Comparison of ENCODE assay signal across 1 cellular context in genomic region chr1:6784560-6785317, GRCh38.
TF ChIP-seq lines count a peak whose summit lies in the region.

No MANE protein-coding gene starts in this region.

TF ChIP-seq in HepG2, 621 proteins besides CTCF, POLR2A, EP300 and RAD21 (continued from another document and continues in another):
- TF ChIP-seq, protein P1, sequence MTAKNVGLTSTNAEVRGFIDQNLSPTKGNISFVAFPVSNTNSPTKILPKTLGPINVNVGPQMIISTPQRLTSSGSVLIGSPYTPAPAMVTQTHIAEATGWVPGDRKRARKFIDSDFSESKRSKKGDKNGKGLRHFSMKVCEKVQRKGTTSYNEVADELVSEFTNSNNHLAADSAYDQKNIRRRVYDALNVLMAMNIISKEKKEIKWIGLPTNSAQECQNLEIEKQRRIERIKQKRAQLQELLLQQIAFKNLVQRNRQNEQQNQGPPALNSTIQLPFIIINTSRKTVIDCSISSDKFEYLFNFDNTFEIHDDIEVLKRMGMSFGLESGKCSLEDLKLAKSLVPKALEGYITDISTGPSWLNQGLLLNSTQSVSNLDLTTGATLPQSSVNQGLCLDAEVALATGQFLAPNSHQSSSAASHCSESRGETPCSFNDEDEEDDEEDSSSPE (CRISPR knock-in tag; IDR thresholded peaks at IDR 0.05): peak; percentile 91
- TF ChIP-seq ZNF841 (CRISPR knock-in tag; IDR thresholded peaks at IDR 0.05; ENCODE audit: borderline replicate concordance) (no peak), NCOA1 (CRISPR knock-in tag; IDR thresholded peaks at IDR 0.05) (no peak), ZBTB25 (CRISPR knock-in tag; IDR thresholded peaks at IDR 0.05) (peak; percentile 82), HBP1 (CRISPR knock-in tag; IDR thresholded peaks at IDR 0.05; ENCODE audit: low read depth) (0 out of 2 replicates have a peak, but pooled peaks have one; percentile 52), ZNF564 (CRISPR knock-in tag; IDR thresholded peaks at IDR 0.05) (peak; percentile 31; the same call in 1 of the 2 replicates), ZSCAN30 (CRISPR knock-in tag; IDR thresholded peaks at IDR 0.05) (no peak), ZNF546 (CRISPR knock-in tag; conservative IDR thresholded peaks at IDR 0.05) (0 out of 2 replicates have a peak, but pooled peaks have one; percentile 53), ZBED4 (CRISPR knock-in tag; IDR thresholded peaks at IDR 0.05; ENCODE audit: borderline replicate concordance) (peak; percentile 43), FOXJ3 (CRISPR knock-in tag; IDR thresholded peaks at IDR 0.05; ENCODE audit: borderline replicate concordance) (no peak), MED8 (CRISPR knock-in tag; IDR thresholded peaks at IDR 0.05; ENCODE audit: insufficient replicate concordance) (peak; percentile 45), PHF5A (CRISPR knock-in tag; IDR thresholded peaks at IDR 0.05; ENCODE audit: low read depth, unreplicated experiment) (peak; percentile 18), ATF3 (CRISPR knock-in tag; IDR thresholded peaks at IDR 0.05) (peak; percentile 70; the same call in 1 of the 2 replicates), ZNF460 (CRISPR knock-in tag; IDR thresholded peaks at IDR 0.05; ENCODE audit: borderline replicate concordance) (no peak), ZNF367 (CRISPR knock-in tag; IDR thresholded peaks at IDR 0.05; ENCODE audit: borderline replicate concordance) (0 out of 2 replicates have a peak, but pooled peaks have one; percentile 28), SMAD3 (CRISPR knock-in tag; IDR thresholded peaks at IDR 0.05) (no peak), PHF21A (CRISPR knock-in tag; IDR thresholded peaks at IDR 0.05) (peak; percentile 25; the same call in 1 of the 2 replicates), EHMT2 (IDR thresholded peaks at IDR 0.05; ENCODE audit: borderline replicate concordance, low read depth, low read length) (no peak), ZNF430 (CRISPR knock-in tag; IDR thresholded peaks at IDR 0.05) (peak; percentile 52; the same call in 1 of the 2 replicates), ZNF354B (CRISPR knock-in tag; IDR thresholded peaks at IDR 0.05) (0 out of 2 replicates have a peak, but pooled peaks have one; percentile 40), POLR2AphosphoS5 (IDR thresholded peaks at IDR 0.05; ENCODE audit: low read depth, low read length) (peak; percentile 63), ZNF33B (CRISPR knock-in tag; IDR thresholded peaks at IDR 0.05) (peak; percentile 86; the same call in 1 of the 2 replicates), ZNF703 (CRISPR knock-in tag; IDR thresholded peaks at IDR 0.05; ENCODE audit: borderline replicate concordance) (peak; percentile 38; the same call in 1 of the 2 replicates), HIVEP1 (CRISPR knock-in tag; IDR thresholded peaks at IDR 0.05) (peak; percentile 71; the same call in 1 of the 2 replicates), ZNF574 (CRISPR knock-in tag; IDR thresholded peaks at IDR 0.05) (peak; percentile 43; the same call in 1 of the 2 replicates), ZMYM4 (CRISPR knock-in tag; IDR thresholded peaks at IDR 0.05) (peak; percentile 43; the same call in 1 of the 2 replicates), ZNF274 (CRISPR knock-in tag; IDR thresholded peaks at IDR 0.05) (peak; percentile 73; the same call in 1 of the 2 replicates), HMGXB3 (CRISPR knock-in tag; IDR thresholded peaks at IDR 0.05; ENCODE audit: borderline replicate concordance) (peak; percentile 79; the same call in 1 of the 2 replicates), ELF1 (CRISPR knock-in tag; IDR thresholded peaks at IDR 0.05) (peak; percentile 83), ZNF790 (CRISPR knock-in tag; IDR thresholded peaks at IDR 0.05; ENCODE audit: borderline replicate concordance) (no peak), ATF7-NPFF (CRISPR knock-in tag; IDR thresholded peaks at IDR 0.05; ENCODE audit: low read depth) (peak; percentile 75; the same call in 1 of the 2 replicates), ZNF614 (CRISPR knock-in tag; IDR thresholded peaks at IDR 0.05; ENCODE audit: borderline replicate concordance) (0 out of 2 replicates have a peak, but pooled peaks have one; percentile 48), JARID2 (CRISPR knock-in tag; IDR thresholded peaks at IDR 0.05; ENCODE audit: insufficient replicate concordance) (peak; percentile 30), BHLHE40 (IDR thresholded peaks at IDR 0.05; ENCODE audit: low read length) (peak; percentile 77), HOXA3 (CRISPR knock-in tag; IDR thresholded peaks at IDR 0.05) (no peak), NFKB2 (CRISPR knock-in tag; IDR thresholded peaks at IDR 0.05; ENCODE audit: borderline replicate concordance) (peak; percentile 83)
- TF ChIP-seq, protein P2, sequence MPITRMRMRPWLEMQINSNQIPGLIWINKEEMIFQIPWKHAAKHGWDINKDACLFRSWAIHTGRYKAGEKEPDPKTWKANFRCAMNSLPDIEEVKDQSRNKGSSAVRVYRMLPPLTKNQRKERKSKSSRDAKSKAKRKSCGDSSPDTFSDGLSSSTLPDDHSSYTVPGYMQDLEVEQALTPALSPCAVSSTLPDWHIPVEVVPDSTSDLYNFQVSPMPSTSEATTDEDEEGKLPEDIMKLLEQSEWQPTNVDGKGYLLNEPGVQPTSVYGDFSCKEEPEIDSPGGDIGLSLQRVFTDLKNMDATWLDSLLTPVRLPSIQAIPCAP (CRISPR knock-in tag; IDR thresholded peaks at IDR 0.05; ENCODE audit: low read depth): 0 out of 2 replicates have a peak, but pooled peaks have one; percentile 55
- TF ChIP-seq, protein P3, sequence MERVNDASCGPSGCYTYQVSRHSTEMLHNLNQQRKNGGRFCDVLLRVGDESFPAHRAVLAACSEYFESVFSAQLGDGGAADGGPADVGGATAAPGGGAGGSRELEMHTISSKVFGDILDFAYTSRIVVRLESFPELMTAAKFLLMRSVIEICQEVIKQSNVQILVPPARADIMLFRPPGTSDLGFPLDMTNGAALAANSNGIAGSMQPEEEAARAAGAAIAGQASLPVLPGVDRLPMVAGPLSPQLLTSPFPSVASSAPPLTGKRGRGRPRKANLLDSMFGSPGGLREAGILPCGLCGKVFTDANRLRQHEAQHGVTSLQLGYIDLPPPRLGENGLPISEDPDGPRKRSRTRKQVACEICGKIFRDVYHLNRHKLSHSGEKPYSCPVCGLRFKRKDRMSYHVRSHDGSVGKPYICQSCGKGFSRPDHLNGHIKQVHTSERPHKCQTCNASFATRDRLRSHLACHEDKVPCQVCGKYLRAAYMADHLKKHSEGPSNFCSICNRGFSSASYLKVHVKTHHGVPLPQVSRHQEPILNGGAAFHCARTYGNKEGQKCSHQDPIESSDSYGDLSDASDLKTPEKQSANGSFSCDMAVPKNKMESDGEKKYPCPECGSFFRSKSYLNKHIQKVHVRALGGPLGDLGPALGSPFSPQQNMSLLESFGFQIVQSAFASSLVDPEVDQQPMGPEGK (CRISPR knock-in tag; IDR thresholded peaks at IDR 0.05): no peak; the same call in none of the 2 replicates
- TF ChIP-seq, protein P4, sequence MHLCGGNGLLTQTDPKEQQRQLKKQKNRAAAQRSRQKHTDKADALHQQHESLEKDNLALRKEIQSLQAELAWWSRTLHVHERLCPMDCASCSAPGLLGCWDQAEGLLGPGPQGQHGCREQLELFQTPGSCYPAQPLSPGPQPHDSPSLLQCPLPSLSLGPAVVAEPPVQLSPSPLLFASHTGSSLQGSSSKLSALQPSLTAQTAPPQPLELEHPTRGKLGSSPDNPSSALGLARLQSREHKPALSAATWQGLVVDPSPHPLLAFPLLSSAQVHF (CRISPR knock-in tag; IDR thresholded peaks at IDR 0.05): 0 out of 2 replicates have a peak, but pooled peaks have one; percentile 46
- TF ChIP-seq, protein P5, sequence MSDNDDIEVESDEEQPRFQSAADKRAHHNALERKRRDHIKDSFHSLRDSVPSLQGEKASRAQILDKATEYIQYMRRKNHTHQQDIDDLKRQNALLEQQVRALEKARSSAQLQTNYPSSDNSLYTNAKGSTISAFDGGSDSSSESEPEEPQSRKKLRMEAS (IDR thresholded peaks at IDR 0.05): peak; percentile 93
